In the genomic region with DNA sequence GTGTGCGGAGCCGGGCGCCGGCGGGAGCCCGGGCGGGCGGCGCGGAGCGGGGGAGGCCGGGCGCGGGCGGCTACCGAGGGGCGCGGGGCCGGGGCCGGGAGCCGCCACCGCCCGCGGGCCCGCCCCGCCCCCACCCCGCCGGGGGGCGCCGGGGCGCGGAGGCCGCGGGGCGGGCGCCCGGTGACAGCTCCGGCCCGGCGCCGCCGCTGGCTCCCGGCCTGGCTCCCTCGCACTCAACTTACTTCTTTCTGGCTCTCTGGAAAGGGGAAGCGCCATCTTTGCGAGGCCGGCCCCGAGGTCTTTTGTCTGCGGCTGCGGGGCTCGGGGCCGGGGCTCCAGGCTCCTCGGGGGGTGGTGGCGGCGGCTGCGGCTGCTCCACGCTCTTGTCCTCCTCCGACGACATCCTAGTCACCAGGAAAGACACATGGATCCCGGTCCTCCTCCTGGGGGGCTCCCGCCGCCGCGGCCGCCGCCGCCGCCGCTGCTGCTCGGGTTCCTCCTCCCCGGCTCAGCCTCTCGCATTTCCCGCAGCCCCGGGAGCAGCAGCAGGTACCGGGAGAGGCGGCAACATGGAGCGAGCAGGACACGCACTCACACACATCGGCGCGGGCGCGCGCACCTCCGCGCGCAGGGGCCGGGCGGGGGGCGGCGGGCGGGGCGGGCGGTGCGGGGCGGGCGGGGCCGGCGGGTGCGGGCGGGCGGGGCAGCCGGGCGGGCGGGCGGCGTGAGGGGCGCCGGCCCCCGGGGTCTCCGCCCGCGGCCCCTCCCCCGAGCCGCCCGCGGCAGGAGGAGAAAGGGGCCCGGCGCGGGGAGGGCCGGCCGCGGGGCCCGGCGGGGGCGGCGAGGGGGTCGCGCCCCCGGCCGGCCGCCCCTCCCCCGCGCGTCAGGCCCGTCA, we compare ENCODE assay signal across 9 cellular contexts. TPM values are rescaled to one million over a fixed set of nuclear protein-coding genes. Genes with fewer than 3 reads are reported as not detected.
DNase-seq lines count a peak whose midpoint lies in the region; ATAC-seq, FAIRE-seq and TF ChIP-seq lines count a peak whose summit lies in the region.
"Had no signal": no experiment of that assay in that cellular context is flagged by ENCODE, and none has a peak within 500 bp of the region (broad histone marks: within the 10 kb centered on the region; RNA-seq: fewer than 3 reads in every experiment).

A gene (minus strand): TSS at position 620 of the 895 bp plus-strand sequence. CDS start 217 bp downstream, at position 403.

- DNase-seq in COLO668 (lab: John Stamatoyannopoulos, UW; ENCODE audit: unreplicated experiment) (peak; percentile 67), NAMALWA (ENCODE audit: low spot score) (peak; percentile 70), ecto neural progenitor cell (ENCODE audit: low spot score) (peak; percentile 76), lung microvascular endothelial cell (ENCODE audit: low read depth in 2 of 2) (peak; percentile 58 to 72), D721Med (ENCODE audit: insufficient read length, low spot score) (no peak)
- peak; percentile 21 to 38 for DNase-seq in activated CD4-positive, alpha-beta T cell treated with anti-CD3 and anti-CD28 coated beads, Interleukin-2, amount 50 U/mL, for 4 hours
- peak in 2 of 3 experiments; percentile 14 to 36 for DNase-seq in stimulated activated CD4-positive, alpha-beta T cell treated with anti-CD3 and anti-CD28 coated beads, TNF-alpha, amount 100 ng/mL, for 24 hours (ENCODE audit: low read depth in 3 of 3)

- peak; percentile 4 for ATAC-seq in GM21576 (IDR thresholded peaks at IDR 0.05; ENCODE audit: unreplicated experiment)

- TF ChIP-seq CTCF in D721Med (IDR thresholded peaks at IDR 0.05; ENCODE audit: insufficient read depth, missing control alignments): no peak

- FAIRE-seq in D721Med (lab: Jason Lieb, UNC): no peak
- FAIRE-seq: colon had no signal

RNA-seq across cellular contexts. Expression of the gene that starts here (rescaled TPM):
- total RNA-seq in lung microvascular endothelial cell: 16.1 and 34.5 TPM in 2 replicates
